ENCODE assay signal across 6 cellular contexts in genomic region chr6:41071501-41071922, GRCh38. TPM values are rescaled to one million over a fixed set of nuclear protein-coding genes. Genes with fewer than 3 reads are reported as not detected.
A peak's percentile ranks its signal among the peaks of the same experiment; 100 is the strongest.
DNase-seq lines count a peak whose midpoint lies in the region; ATAC-seq and TF ChIP-seq lines count a peak whose summit lies in the region.

No MANE protein-coding gene starts in this region.

- peak overlapping the region; percentile 46 for H3K4me3 ChIP-seq in hepatocyte

- H3K9me2 ChIP-seq in hepatocyte (replicated peaks; ENCODE audit: insufficient read depth) = no peaks in the 10 kb centered on the region

- no peaks in the 10 kb centered on the region for H3K9me3 ChIP-seq in hepatocyte (ENCODE audit: low read depth)

- DNase-seq in T follicular helper cell (ENCODE audit: low read depth) (peak; percentile 59), hepatocyte (ENCODE audit: low spot score) (no peak), inferior parietal cortex (ENCODE audit: extremely low spot score) (no peak)

- H2AFZ ChIP-seq in hepatocyte = peak overlapping the region; percentile 60

- no peaks in the 10 kb centered on the region for H3K36me3 ChIP-seq in hepatocyte (replicated peaks; ENCODE audit: insufficient read depth, low read depth)

- peak overlapping the region; percentile 95 for H3K27ac ChIP-seq in hepatocyte

- no peak for TF ChIP-seq CTCF in hepatocyte (IDR thresholded peaks at IDR 0.05; ENCODE audit: poor library complexity)

- ATAC-seq in GM19372 (IDR thresholded peaks at IDR 0.05; ENCODE audit: low read depth, unreplicated experiment) (peak; percentile 9), GM21717 (IDR thresholded peaks at IDR 0.05; ENCODE audit: unreplicated experiment) (no peak), GM18873 (IDR thresholded peaks at IDR 0.05; ENCODE audit: low FRiP score, unreplicated experiment) (no peak)

- peaks cover 17% of the 10 kb centered on the region for H3K4me1 ChIP-seq in hepatocyte (ENCODE audit: insufficient read depth)

- peaks cover 15% of the 10 kb centered on the region for H4K20me1 ChIP-seq in hepatocyte (ENCODE audit: insufficient read depth, poor library complexity, severe bottlenecking)

- under 1% methylated on average over 16 of the region's 16 CpGs for WGBS in hepatocyte (ENCODE audit: low lambda C conversion rate, missing lambda C conversion rate)

- H3K4me2 ChIP-seq in hepatocyte = peak overlapping the region; percentile 76

- H3K27me3 ChIP-seq in hepatocyte = no peaks in the 10 kb centered on the region

- peaks cover 39% of the 10 kb centered on the region for H3K79me2 ChIP-seq in hepatocyte

RNA-seq across cellular contexts. Expression of gene OARD1, which starts 0.6 kb away (rescaled TPM):
- total RNA-seq in hepatocyte = 28.0 and 31.2 TPM in 2 replicates
- polyA plus RNA-seq in hepatocyte = 37.7 and 46.4 TPM in 2 replicates

RNA-seq across cellular contexts. Expression of gene NFYA, which starts 1.3 kb away (rescaled TPM):
- total RNA-seq in hepatocyte = 25.2 TPM in 2 replicates
- 16.8 and 18.7 TPM in 2 replicates for polyA plus RNA-seq in hepatocyte

RNA-seq across cellular contexts. Expression of gene APOBEC2, which starts 18.5 kb away (rescaled TPM):
- 2.9 and 3.1 TPM in 2 replicates for total RNA-seq in hepatocyte
- polyA plus RNA-seq in hepatocyte = 2.8 and 4.3 TPM in 2 replicates

RNA-seq across cellular contexts. Expression of gene TSPO2, which starts 29.2 kb away (rescaled TPM):
- 0.27 TPM in 1 of 2 replicates, not detected in the other for total RNA-seq in hepatocyte
- polyA plus RNA-seq in hepatocyte = 0.36 and 2.7 TPM in 2 replicates

RNA-seq across cellular contexts. Expression of gene UNC5CL, which starts 32.5 kb away (rescaled TPM):
- 38.1 and 42.9 TPM in 2 replicates for total RNA-seq in hepatocyte
- polyA plus RNA-seq in hepatocyte = 37.1 and 41.3 TPM in 2 replicates
